17 cellular contexts compared by ENCODE assay signal in genomic region chr1:175864183-175864582, GRCh38.
DNase-seq lines count a peak whose midpoint lies in the region; FAIRE-seq and TF ChIP-seq lines count a peak whose summit lies in the region.
"Had no signal": no experiment of that assay in that cellular context is flagged by ENCODE, and none has a peak within 500 bp of the region (broad histone marks: within the 10 kb centered on the region; RNA-seq: fewer than 3 reads in every experiment).

No MANE protein-coding gene starts in this region.

- H3K36me3 ChIP-seq in astrocyte (ENCODE audit: insufficient read depth, low read length) (no peaks in the 10 kb centered on the region), esophagus muscularis mucosa (no peaks in the 10 kb centered on the region)
- H3K36me3 ChIP-seq in CD4-positive, alpha-beta memory T cell (ENCODE audit: insufficient read depth, low read length) = no peaks in the 10 kb centered on the region
- H3K36me3 ChIP-seq: BLaER1 treated with 17β-estradiol and CSF1 and Interleukin-3, amounts not matched to agents 10 nM and 100 nM had no signal

- no peaks in the 10 kb centered on the region for H3K9me3 ChIP-seq in astrocyte (ENCODE audit: insufficient read depth, low read depth, low read length)
- H3K9me3 ChIP-seq in esophagus muscularis mucosa = no peaks in the 10 kb centered on the region
- H3K9me3 ChIP-seq in CD4-positive, alpha-beta memory T cell (ENCODE audit: control insufficient read depth in 1 of 2, low read length in 2 of 2) = no peaks in the 10 kb centered on the region
- H3K9me3 ChIP-seq: BLaER1 treated with 17β-estradiol and CSF1 and Interleukin-3, amounts not matched to agents 10 nM and 100 nM had no signal

- no peak overlapping the region for H3K4me3 Mint-ChIP-seq in astrocyte (ENCODE audit: unreplicated experiment)
- H3K4me3 Mint-ChIP-seq in CD4-positive, alpha-beta memory T cell = no peak overlapping the region
- H3K4me3 Mint-ChIP-seq: CD4-positive, CD25-positive, alpha-beta regulatory T cell; HFFc6 had no signal

- H3K27ac Mint-ChIP-seq in astrocyte (ENCODE audit: unreplicated experiment) = peak overlapping the region; percentile 77
- H3K27ac Mint-ChIP-seq in CD4-positive, alpha-beta memory T cell = no peak overlapping the region
- H3K27ac Mint-ChIP-seq: CD4-positive, CD25-positive, alpha-beta regulatory T cell; HFFc6 had no signal

- no peak overlapping the region for H3K27ac ChIP-seq in astrocyte (ENCODE audit: low read depth, low read length)
- peak overlapping the region in 58 of 59 donors; percentile 62 to 98 (median 93) for H3K27ac ChIP-seq in dorsolateral prefrontal cortex
- peak overlapping the region; percentile 96 for H3K27ac ChIP-seq in substantia nigra (ENCODE audit: low read depth, low read length, poor library complexity, severe bottlenecking)
- no peak overlapping the region for H3K27ac ChIP-seq in esophagus muscularis mucosa (replicated peaks in 1 of 4)
- H3K27ac ChIP-seq in CD4-positive, alpha-beta memory T cell (ENCODE audit: low read depth, low read length) = no peak overlapping the region
- H3K27ac ChIP-seq: 22Rv1; BLaER1 treated with 17β-estradiol and CSF1 and Interleukin-3, amounts not matched to agents 10 nM and 100 nM had no signal

- H3K79me2 ChIP-seq in astrocyte (ENCODE audit: insufficient read depth, low read length) = no peaks in the 10 kb centered on the region

- no peaks in the 10 kb centered on the region for H3K36me3 Mint-ChIP-seq in astrocyte (ENCODE audit: low read depth, unreplicated experiment)
- H3K36me3 Mint-ChIP-seq in CD4-positive, alpha-beta memory T cell = no peaks in the 10 kb centered on the region
- H3K36me3 Mint-ChIP-seq: CD4-positive, CD25-positive, alpha-beta regulatory T cell had no signal

- H3K9ac ChIP-seq in astrocyte (ENCODE audit: low read length) = no peak overlapping the region
- H3K9ac ChIP-seq: BLaER1 treated with 17β-estradiol and CSF1 and Interleukin-3, amounts not matched to agents 10 nM and 100 nM had no signal

- TF ChIP-seq EP300 in esophagus muscularis mucosa (IDR thresholded peaks at IDR 0.05) = no peak

- peaks cover 2% of the 10 kb centered on the region for H3K9me3 Mint-ChIP-seq in astrocyte (ENCODE audit: unreplicated experiment)
- H3K9me3 Mint-ChIP-seq in CD4-positive, alpha-beta memory T cell = no peaks in the 10 kb centered on the region
- H3K9me3 Mint-ChIP-seq: HFFc6 had no signal

- H3K4me1 Mint-ChIP-seq in astrocyte (ENCODE audit: low read depth, unreplicated experiment) = no peaks in the 10 kb centered on the region
- H3K4me1 Mint-ChIP-seq in CD4-positive, alpha-beta memory T cell = no peaks in the 10 kb centered on the region
- H3K4me1 Mint-ChIP-seq: CD4-positive, CD25-positive, alpha-beta regulatory T cell had no signal

- POLR2A ChIA-PET in CD4-positive, alpha-beta memory T cell (lab: Charles Lee; ENCODE audit: partially characterized antibody) = no interaction called here

- H3K27me3 ChIP-seq in astrocyte (ENCODE audit: insufficient read depth, low read length) (no peaks in the 10 kb centered on the region), dorsolateral prefrontal cortex (no peaks in the 10 kb centered on the region), esophagus muscularis mucosa (no peaks in the 10 kb centered on the region)
- no peaks in the 10 kb centered on the region for H3K27me3 ChIP-seq in CD4-positive, alpha-beta memory T cell (ENCODE audit: insufficient read depth, low read length)
- H3K27me3 ChIP-seq: BLaER1 treated with 17β-estradiol and CSF1 and Interleukin-3, amounts not matched to agents 10 nM and 100 nM had no signal

- FAIRE-seq in astrocyte (lab: Jason Lieb, UNC) = no peak
- FAIRE-seq: G401.6, GM12891 had no signal

- DNase-seq in NCI-H526 (lab: John Stamatoyannopoulos, UW) = peak; percentile 31 to 72
- DNase-seq in NCI-H526 treated with DMSO at 0.1 percent for 48 hours (lab: John Stamatoyannopoulos, UW) = no peak
- DNase-seq in astrocyte (ENCODE audit: low read depth) = no peak
- no peak for DNase-seq in dorsolateral prefrontal cortex
- DNase-seq in substantia nigra (lab: John Stamatoyannopoulos, UW) = peak in 2 of 49 donors; percentile 9 to 17
- DNase-seq in esophagus muscularis mucosa (ENCODE audit: extremely low spot score) = no peak
- DNase-seq in NCI-H1105 treated with DMSO at 0.1 percent for 48 hours (lab: John Stamatoyannopoulos, UW) = no peak
- no peak for DNase-seq in CD4-positive, alpha-beta memory T cell
- DNase-seq: CD4-positive, CD25-positive, alpha-beta regulatory T cell; DMS79; GOT3; HCEC 1CT; HFFc6 had no signal

- no peaks in the 10 kb centered on the region for H3K4me1 ChIP-seq in astrocyte (ENCODE audit: insufficient read depth, low read length)
- H3K4me1 ChIP-seq in esophagus muscularis mucosa = peaks cover 0 to 15% (median 11%) of the 10 kb centered on the region in 4 donors
- H3K4me1 ChIP-seq in CD4-positive, alpha-beta memory T cell (ENCODE audit: insufficient read depth, low read length) = no peaks in the 10 kb centered on the region
- H3K4me1 ChIP-seq: BLaER1 treated with 17β-estradiol and CSF1 and Interleukin-3, amounts not matched to agents 10 nM and 100 nM had no signal

- TF ChIP-seq CTCF in astrocyte (IDR thresholded peaks at IDR 0.05; ENCODE audit: insufficient read depth, low read depth, low read length) = no peak
- peak in 2 of 56 donors; percentile 19 to 29 for TF ChIP-seq CTCF in dorsolateral prefrontal cortex (IDR thresholded peaks at IDR 0.05 in 54 of 56, conservative IDR thresholded peaks at IDR 0.05 in 2 of 56; ENCODE audit: low read depth in 1 of 56, partially characterized antibody in 56 of 56)
- TF ChIP-seq CTCF in esophagus muscularis mucosa (IDR thresholded peaks at IDR 0.05) = no peak

- WGBS in esophagus muscularis mucosa = 94% methylated on average over 7 of the region's 7 CpGs

- no peak overlapping the region for H3K4me2 ChIP-seq in astrocyte (ENCODE audit: low read length)
- H3K4me2 ChIP-seq: BLaER1 treated with 17β-estradiol and CSF1 and Interleukin-3, amounts not matched to agents 10 nM and 100 nM had no signal

- CTCF ChIA-PET in CD4-positive, alpha-beta memory T cell (lab: Charles Lee; ENCODE audit: partially characterized antibody) = no interaction called here

- H2AFZ ChIP-seq in astrocyte (ENCODE audit: low read depth, low read length) = no peak overlapping the region

- H4K20me1 ChIP-seq in astrocyte (ENCODE audit: insufficient read depth, low read length) = no peaks in the 10 kb centered on the region
- H4K20me1 ChIP-seq: BLaER1 treated with 17β-estradiol and CSF1 and Interleukin-3, amounts not matched to agents 10 nM and 100 nM had no signal

- peaks cover 18% of the 10 kb centered on the region for H3K27me3 Mint-ChIP-seq in astrocyte (ENCODE audit: low read depth, unreplicated experiment)
- peaks cover 5 to 6% of the 10 kb centered on the region in 2 donors for H3K27me3 Mint-ChIP-seq in CD4-positive, alpha-beta memory T cell
- H3K27me3 Mint-ChIP-seq: CD4-positive, CD25-positive, alpha-beta regulatory T cell had no signal

- intact Hi-C loops in dorsolateral prefrontal cortex (cut with DNase I) (loop anchor here in 1 of 2 donors (2.0 kb wide), 1 partner anchor 23 kb away; no protein-coding TSS in a partner anchor), esophagus muscularis mucosa (cut with DNase I) (no loop called here)
- intact Hi-C loops in CD4-positive, alpha-beta memory T cell (cut with micrococcal nuclease) = no loop called here

- no peak overlapping the region for H3K4me3 ChIP-seq in astrocyte (ENCODE audit: insufficient read depth, low read depth, low read length)
- H3K4me3 ChIP-seq in dorsolateral prefrontal cortex = no peak overlapping the region
- no peak overlapping the region for H3K4me3 ChIP-seq in esophagus muscularis mucosa
- no peak overlapping the region for H3K4me3 ChIP-seq in CD4-positive, alpha-beta memory T cell (ENCODE audit: low read length in 2 of 2)
- H3K4me3 ChIP-seq: BLaER1 treated with 17β-estradiol and CSF1 and Interleukin-3, amounts not matched to agents 10 nM and 100 nM had no signal

- no peak for TF ChIP-seq POLR2A in esophagus muscularis mucosa (IDR thresholded peaks at IDR 0.05; ENCODE audit: low read depth)

Comparison
In these comparisons a context has a peak if more than half of its experiments do, and no peak if none do; other contexts are left out.
1. DNase-seq: peak in NCI-H526 (2 of 2); none in NCI-H526 treated with DMSO at 0.1 percent for 48 hours (single experiment), astrocyte (single experiment), dorsolateral prefrontal cortex (0 of 10), esophagus muscularis mucosa (single experiment), NCI-H1105 treated with DMSO at 0.1 percent for 48 hours (single experiment) and CD4-positive, alpha-beta memory T cell (0 of 5).
2. H3K27ac ChIP-seq: peak in dorsolateral prefrontal cortex (58 of 59) and substantia nigra (single experiment); none in astrocyte (single experiment), esophagus muscularis mucosa (0 of 4) and CD4-positive, alpha-beta memory T cell (single experiment).